Comparison of ENCODE assay signal across 1 cellular context in the genomic region with DNA sequence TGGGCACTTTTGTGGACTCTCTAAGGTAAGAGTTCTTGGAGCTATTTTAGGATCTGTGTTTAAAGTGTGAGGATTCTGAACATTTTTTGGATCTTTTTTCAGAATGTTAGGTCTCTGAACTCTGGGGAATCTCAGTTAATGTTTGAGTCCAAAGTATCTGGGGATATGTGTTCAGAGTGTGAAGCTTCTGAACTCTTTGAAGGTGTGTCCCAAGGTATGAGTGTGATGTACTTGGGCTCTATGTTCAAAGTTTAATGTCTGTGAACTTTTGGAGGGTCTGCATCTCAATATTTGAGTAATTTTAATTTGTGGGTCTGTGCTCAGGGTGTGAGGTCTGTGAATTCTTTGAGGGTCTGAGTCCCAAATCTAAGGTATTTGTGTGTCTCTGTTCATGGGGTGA.
A peak's percentile ranks its signal among the peaks of the same experiment; 100 is the strongest.
TF ChIP-seq lines count a peak whose summit lies in the region.

No MANE protein-coding gene starts in this region.

TF ChIP-seq in HepG2, 621 proteins besides CTCF, POLR2A, EP300 and RAD21 (continued from another document):
- TF ChIP-seq, protein P1, sequence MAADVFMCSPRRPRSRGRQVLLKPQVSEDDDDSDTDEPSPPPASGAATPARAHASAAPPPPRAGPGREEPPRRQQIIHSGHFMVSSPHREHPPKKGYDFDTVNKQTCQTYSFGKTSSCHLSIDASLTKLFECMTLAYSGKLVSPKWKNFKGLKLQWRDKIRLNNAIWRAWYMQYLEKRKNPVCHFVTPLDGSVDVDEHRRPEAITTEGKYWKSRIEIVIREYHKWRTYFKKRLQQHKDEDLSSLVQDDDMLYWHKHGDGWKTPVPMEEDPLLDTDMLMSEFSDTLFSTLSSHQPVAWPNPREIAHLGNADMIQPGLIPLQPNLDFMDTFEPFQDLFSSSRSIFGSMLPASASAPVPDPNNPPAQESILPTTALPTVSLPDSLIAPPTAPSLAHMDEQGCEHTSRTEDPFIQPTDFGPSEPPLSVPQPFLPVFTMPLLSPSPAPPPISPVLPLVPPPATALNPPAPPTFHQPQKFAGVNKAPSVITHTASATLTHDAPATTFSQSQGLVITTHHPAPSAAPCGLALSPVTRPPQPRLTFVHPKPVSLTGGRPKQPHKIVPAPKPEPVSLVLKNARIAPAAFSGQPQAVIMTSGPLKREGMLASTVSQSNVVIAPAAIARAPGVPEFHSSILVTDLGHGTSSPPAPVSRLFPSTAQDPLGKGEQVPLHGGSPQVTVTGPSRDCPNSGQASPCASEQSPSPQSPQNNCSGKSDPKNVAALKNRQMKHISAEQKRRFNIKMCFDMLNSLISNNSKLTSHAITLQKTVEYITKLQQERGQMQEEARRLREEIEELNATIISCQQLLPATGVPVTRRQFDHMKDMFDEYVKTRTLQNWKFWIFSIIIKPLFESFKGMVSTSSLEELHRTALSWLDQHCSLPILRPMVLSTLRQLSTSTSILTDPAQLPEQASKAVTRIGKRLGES (CRISPR knock-in tag; IDR thresholded peaks at IDR 0.05; ENCODE audit: borderline replicate concordance), result no peak
- no peak for TF ChIP-seq MAF1 (CRISPR knock-in tag; IDR thresholded peaks at IDR 0.05; ENCODE audit: borderline replicate concordance)
- TF ChIP-seq NCOA2 (CRISPR knock-in tag; IDR thresholded peaks at IDR 0.05), result no peak
- TF ChIP-seq PPARG (CRISPR knock-in tag; conservative IDR thresholded peaks at IDR 0.05), result 0 out of 2 replicates have a peak, but pooled peaks have one; percentile 20
- TF ChIP-seq, protein P2, sequence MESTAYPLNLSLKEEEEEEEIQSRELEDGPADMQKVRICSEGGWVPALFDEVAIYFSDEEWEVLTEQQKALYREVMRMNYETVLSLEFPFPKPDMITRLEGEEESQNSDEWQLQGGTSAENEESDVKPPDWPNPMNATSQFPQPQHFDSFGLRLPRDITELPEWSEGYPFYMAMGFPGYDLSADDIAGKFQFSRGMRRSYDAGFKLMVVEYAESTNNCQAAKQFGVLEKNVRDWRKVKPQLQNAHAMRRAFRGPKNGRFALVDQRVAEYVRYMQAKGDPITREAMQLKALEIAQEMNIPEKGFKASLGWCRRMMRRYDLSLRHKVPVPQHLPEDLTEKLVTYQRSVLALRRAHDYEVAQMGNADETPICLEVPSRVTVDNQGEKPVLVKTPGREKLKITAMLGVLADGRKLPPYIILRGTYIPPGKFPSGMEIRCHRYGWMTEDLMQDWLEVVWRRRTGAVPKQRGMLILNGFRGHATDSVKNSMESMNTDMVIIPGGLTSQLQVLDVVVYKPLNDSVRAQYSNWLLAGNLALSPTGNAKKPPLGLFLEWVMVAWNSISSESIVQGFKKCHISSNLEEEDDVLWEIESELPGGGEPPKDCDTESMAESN (CRISPR knock-in tag; conservative IDR thresholded peaks at IDR 0.05), result no peak
- peak; percentile 44 for TF ChIP-seq PAXIP1 (CRISPR knock-in tag; conservative IDR thresholded peaks at IDR 0.05)
- no peak for TF ChIP-seq ZNF850 (CRISPR knock-in tag; conservative IDR thresholded peaks at IDR 0.05)
TF ChIP-seq in HepG2: peak in this region for 10.
